In genomic region chr6:100136590-100136989, GRCh38 we compare ENCODE assay signal across 34 cellular contexts.
"Had no signal": no experiment of that assay in that cellular context is flagged by ENCODE, and none has a peak within 500 bp of the region (broad histone marks: within the 10 kb centered on the region; RNA-seq: fewer than 3 reads in every experiment).

No MANE protein-coding gene starts in this region.

- H3K4me3 ChIP-seq: MG63 had no signal

- H3K9me3 ChIP-seq: MG63 had no signal

- H3K27ac ChIP-seq: KMS-11 had no signal

- H3K27me3 ChIP-seq: MG63 had no signal

- DNase-seq: Karpas-422, Kasumi-1, KG1, MG63, MM.1S, MV-4-11, NCI-H1048, NCI-H1092, NCI-H1092 treated with DMSO at 0.1 percent for 48 hours, NCI-H1105, NCI-H1105 treated with DMSO at 0.1 percent for 48 hours, NCI-H1417, NCI-H1417 treated with DMSO at 0.1 percent for 48 hours, NCI-H1436, NCI-H1436 treated with DMSO at 0.1 percent for 48 hours, NCI-H146, NCI-H1694, NCI-H1694 treated with DMSO at 0.1 percent for 48 hours, NCI-H187, NCI-H187 treated with DMSO at 0.1 percent for 48 hours, NCI-H1930, NCI-H2029, NCI-H2029 treated with DMSO at 0.1 percent for 48 hours, NCI-H2081, NCI-H2081 treated with DMSO at 0.1 percent for 48 hours, NCI-H2107, NCI-H2171, NCI-H2171 treated with DMSO at 0.1 percent for 48 hours, NCI-H2227 treated with DMSO at 0.1 percent for 48 hours, NCI-H226, NCI-H345, NCI-H446, NCI-H446 treated with DMSO at 0.1 percent for 48 hours had no signal

- H3K4me2 ChIP-seq: KMS-11 had no signal

- H3K9ac ChIP-seq: KMS-11 had no signal

- H3K36me3 ChIP-seq: MG63 had no signal
